In the genomic region with DNA sequence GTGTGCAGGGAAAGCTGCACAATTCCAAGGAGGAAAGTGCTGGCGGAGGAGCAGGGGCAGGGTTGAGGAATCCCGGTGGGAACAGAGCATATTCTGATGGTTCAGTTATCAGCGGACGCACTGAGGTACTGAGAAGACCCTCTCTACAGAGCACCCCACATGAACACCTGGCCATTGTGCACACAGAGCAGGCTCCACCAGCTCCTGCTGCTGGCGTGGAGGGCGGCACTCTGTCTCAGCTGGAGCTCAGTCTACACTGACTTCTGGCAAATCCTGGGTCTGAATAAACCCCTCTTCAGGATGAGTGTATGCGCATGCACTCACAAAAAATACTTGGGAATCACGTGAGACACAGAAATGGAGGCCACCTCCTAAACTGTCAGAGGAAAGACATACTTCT, we compare ENCODE assay signal across 19 cellular contexts.
DNase-seq lines count a peak whose midpoint lies in the region; ATAC-seq and TF ChIP-seq lines count a peak whose summit lies in the region.
"Had no signal": no experiment of that assay in that cellular context is flagged by ENCODE, and none has a peak within 500 bp of the region (broad histone marks: within the 10 kb centered on the region; RNA-seq: fewer than 3 reads in every experiment).

No MANE protein-coding gene starts in this region.

- H3K27ac ChIP-seq in smooth muscle cell (ENCODE audit: low read depth) (no peak overlapping the region), ovary (no peak overlapping the region)
- H3K27ac ChIP-seq: GM23248, KMS-11, RWPE1, SK-N-MC had no signal

- TF ChIP-seq POLR2A in ovary (IDR thresholded peaks at IDR 0.05) = no peak

- TF ChIP-seq CTCF in smooth muscle cell (IDR thresholded peaks at IDR 0.05; ENCODE audit: borderline replicate concordance, insufficient read depth, poor library complexity, severe bottlenecking) (no peak), ovary (IDR thresholded peaks at IDR 0.05) (no peak)

- H3K4me1 ChIP-seq in iPS-15b (ENCODE audit: control insufficient read depth, insufficient read depth, low read length) = no peaks in the 10 kb centered on the region
- H3K4me1 ChIP-seq in smooth muscle cell (ENCODE audit: low read depth) = no peaks in the 10 kb centered on the region
- no peaks in the 10 kb centered on the region for H3K4me1 ChIP-seq in ovary (ENCODE audit: insufficient read depth)
- H3K4me1 ChIP-seq: BE2C had no signal

- no peak for TF ChIP-seq EP300 in ovary (IDR thresholded peaks at IDR 0.05)

- 67% methylated on average over 8 of the region's 8 CpGs for WGBS in smooth muscle cell (ENCODE audit: low lambda C conversion rate)
- 37 to 63% (median 58%) methylated on average over 8 of the region's 8 CpGs for WGBS in ovary, 3 donors

- DNase-seq in left ventricle myocardium superior (no peak), Right ventricle myocardium inferior (ENCODE audit: missing footprints) (no peak), NCI-H146 (lab: John Stamatoyannopoulos, UW) (peak; percentile 85), smooth muscle cell (lab: John Stamatoyannopoulos, UW; ENCODE audit: unreplicated experiment) (no peak), NCI-H1694 treated with DMSO at 0.1 percent for 48 hours (lab: John Stamatoyannopoulos, UW) (no peak), ovary (no peak)
- DNase-seq: BE2C; CD4-positive, alpha-beta memory T cell; GM23248; NCI-H1092 treated with DMSO at 0.1 percent for 48 hours; NCI-H2029; NCI-H526 treated with DMSO at 0.1 percent for 48 hours; NK-92 treated with Interleukin-12 subunit alpha and Interleukin-12 subunit beta, amount 100 ng/mL, for 24 hours; T-cell had no signal

- H3K27me3 ChIP-seq in iPS-15b (ENCODE audit: control insufficient read depth, insufficient read depth, low read length) (no peaks in the 10 kb centered on the region), smooth muscle cell (ENCODE audit: low read depth) (peaks cover 5% of the 10 kb centered on the region), ovary (no peaks in the 10 kb centered on the region)

- H3K36me3 ChIP-seq in iPS-15b (ENCODE audit: control insufficient read depth, insufficient read depth, low read length) (no peaks in the 10 kb centered on the region), smooth muscle cell (ENCODE audit: low read depth) (no peaks in the 10 kb centered on the region), ovary (no peaks in the 10 kb centered on the region)
- H3K36me3 ChIP-seq: BE2C had no signal

- ATAC-seq in left ventricle myocardium superior (peak; percentile 27), Right ventricle myocardium inferior (no peak), GM21360 (IDR thresholded peaks at IDR 0.05; ENCODE audit: unreplicated experiment) (no peak)
- ATAC-seq: T-cell had no signal

- H2AFZ ChIP-seq in smooth muscle cell (ENCODE audit: low read depth) = peak overlapping the region; percentile 81
- H2AFZ ChIP-seq: GM23248 had no signal

- H4K20me1 ChIP-seq in smooth muscle cell (ENCODE audit: low read depth) = no peaks in the 10 kb centered on the region

- H3K4me3 ChIP-seq in iPS-15b (ENCODE audit: low read depth, low read length) = peak overlapping the region; percentile 38
- peak overlapping the region; percentile 25 for H3K4me3 ChIP-seq in smooth muscle cell
- no peak overlapping the region for H3K4me3 ChIP-seq in ovary
- H3K4me3 ChIP-seq: GM23248, SK-N-MC had no signal

- H3K79me2 ChIP-seq in smooth muscle cell (ENCODE audit: low read depth) = no peaks in the 10 kb centered on the region

- no peaks in the 10 kb centered on the region for H3F3A ChIP-seq in smooth muscle cell (ENCODE audit: low read depth)

- H3K9ac ChIP-seq in iPS-15b (ENCODE audit: low read depth, low read length) (no peak overlapping the region), smooth muscle cell (ENCODE audit: low read depth) (no peak overlapping the region)
- H3K9ac ChIP-seq: GM23248, KMS-11 had no signal

- peak overlapping the region; percentile 78 for H3K4me2 ChIP-seq in smooth muscle cell
- H3K4me2 ChIP-seq: KMS-11 had no signal

- intact Hi-C loops in left ventricle myocardium superior (cut with micrococcal nuclease) (no loop called here), Right ventricle myocardium inferior (cut with DNase I) (no loop called here), ovary (cut with DNase I) (no loop called here)

- no peaks in the 10 kb centered on the region for H3K9me3 ChIP-seq in iPS-15b (ENCODE audit: control insufficient read depth, insufficient read depth, low read length)
- no peaks in the 10 kb centered on the region for H3K9me3 ChIP-seq in smooth muscle cell (replicated peaks; ENCODE audit: low read depth)
- H3K9me3 ChIP-seq in ovary = no peaks in the 10 kb centered on the region
- H3K9me3 ChIP-seq: BE2C had no signal
